Comparison of ENCODE assay signal across 15 cellular contexts in the genomic region with DNA sequence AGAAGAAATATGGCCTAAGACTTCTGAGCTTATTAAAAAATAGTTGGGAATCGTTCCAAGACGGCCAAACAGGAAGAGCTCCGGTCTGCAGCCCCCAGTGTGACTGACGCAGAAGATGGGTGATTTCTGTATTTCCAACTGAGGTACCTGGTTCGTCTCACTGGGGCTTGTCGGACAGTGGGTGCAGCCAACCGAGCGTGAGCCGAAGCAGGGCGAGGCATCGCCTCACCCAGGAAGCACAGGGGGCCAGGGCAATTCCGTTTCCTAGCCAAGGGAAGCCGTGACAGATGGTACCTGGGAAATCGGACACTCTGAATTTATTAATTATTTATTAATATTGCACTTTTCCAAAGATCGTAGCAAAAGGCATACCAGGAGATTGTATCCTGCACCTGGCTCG.
"Had no signal": no experiment of that assay in that cellular context is flagged by ENCODE, and none has a peak within 500 bp of the region (broad histone marks: within the 10 kb centered on the region; RNA-seq: fewer than 3 reads in every experiment).

No MANE protein-coding gene starts in this region.

- H3K27ac Mint-ChIP-seq: IgD-negative memory B cell had no signal

- H3K36me3 Mint-ChIP-seq: IgD-negative memory B cell had no signal

- H3K36me3 ChIP-seq: SJCRH30 had no signal

- H3K4me3 Mint-ChIP-seq: IgD-negative memory B cell had no signal

- DNase-seq: Kasumi-1; MM.1S; NCI-H1436; NCI-H1694 treated with DMSO at 0.1 percent for 48 hours; NCI-H1930; NCI-H2107; NCI-H446; NCI-H524 treated with DMSO at 0.1 percent for 48 hours; NK-92 treated with Interleukin-12 subunit alpha and Interleukin-12 subunit beta, amount 100 ng/mL, for 24 hours; SJCRH30 had no signal

- H3K4me3 ChIP-seq: K562, SJCRH30 had no signal

- H3K27ac ChIP-seq: HL-60, KMS-11, RWPE1, SJCRH30 had no signal

- H3K4me1 ChIP-seq: SJCRH30 had no signal

- H3K9me3 ChIP-seq: SJCRH30 had no signal

- H3K27me3 ChIP-seq: SJCRH30 had no signal
